11 cellular contexts compared by ENCODE assay signal in genomic region chr3:47227678-47228077, GRCh38. TPM values are rescaled to one million over a fixed set of nuclear protein-coding genes. Genes with fewer than 3 reads are reported as not detected.
A peak's percentile ranks its signal among the peaks of the same experiment; 100 is the strongest.
DNase-seq lines count a peak whose midpoint lies in the region; ATAC-seq and TF ChIP-seq lines count a peak whose summit lies in the region.
"Had no signal": no experiment of that assay in that cellular context is flagged by ENCODE, and none has a peak within 500 bp of the region (broad histone marks: within the 10 kb centered on the region; RNA-seq: fewer than 3 reads in every experiment).

No MANE protein-coding gene starts in this region.

- H3K9me3 Mint-ChIP-seq in CD14-positive monocyte = peaks cover 0 to 4% (median 0%) of the 10 kb centered on the region in 7 donors
- H3K9me3 Mint-ChIP-seq in stimulated activated naive CD8-positive, alpha-beta T cell treated with anti-CD3 and anti-CD28 coated beads, Interleukin-15, amount 100 ng/mL, for 72 hours = no peaks in the 10 kb centered on the region
- no peaks in the 10 kb centered on the region for H3K9me3 Mint-ChIP-seq in activated naive CD4-positive, alpha-beta T cell treated with anti-CD3 and anti-CD28 coated beads for 36 hours

- intact Hi-C loops in CD14-positive monocyte (cut with micrococcal nuclease) = loop anchor here in 1 of 2 donors (10.0 kb wide), 1 partner anchor 253 kb away; the partner anchor contains the start of genes CCDC12 and NBEAL2
- intact Hi-C loops in heart right ventricle (cut with DNase I) = no loop called here
- intact Hi-C loops in activated naive CD4-positive, alpha-beta T cell treated with anti-CD3 and anti-CD28 coated beads for 36 hours (cut with micrococcal nuclease) = no loop called here

- peaks cover 0 to 1% of the 10 kb centered on the region in 2 donors for H3K36me3 Mint-ChIP-seq in CD14-positive monocyte
- H3K36me3 Mint-ChIP-seq in activated naive CD4-positive, alpha-beta T cell treated with anti-CD3 and anti-CD28 coated beads for 36 hours (ENCODE audit: low read depth) = no peaks in the 10 kb centered on the region

- ATAC-seq in GM21367 (IDR thresholded peaks at IDR 0.05; ENCODE audit: unreplicated experiment) = peak; percentile 59
- ATAC-seq in HG03521 (IDR thresholded peaks at IDR 0.05; ENCODE audit: unreplicated experiment) = peak; percentile 53
- peak in 6 of 8 donors; percentile 45 to 84 (median 80) for ATAC-seq in heart right ventricle
- ATAC-seq in stimulated activated naive CD8-positive, alpha-beta T cell treated with anti-CD3 and anti-CD28 coated beads, Interleukin-15, amount 100 ng/mL, for 72 hours = no peak
- no peak for ATAC-seq in HG03280 (IDR thresholded peaks at IDR 0.05; ENCODE audit: unreplicated experiment)

- H3K4me3 ChIP-seq in heart right ventricle = peak overlapping the region in 3 of 10 donors; percentile 1 to 24 (median 19)

- no peak for TF ChIP-seq CTCF in CD14-positive monocyte (IDR thresholded peaks at IDR 0.05)
- TF ChIP-seq CTCF in heart right ventricle (IDR thresholded peaks at IDR 0.05) = no peak

- 69 to 70% methylated on average over 7 of the region's 7 CpGs for WGBS in heart right ventricle, 2 donors

- peaks cover 0 to 41% (median 7%) of the 10 kb centered on the region in 9 donors for H3K4me1 ChIP-seq in heart right ventricle
- H3K4me1 ChIP-seq: BE2C had no signal

- peak overlapping the region in 9 of 10 donors; percentile 15 to 72 (median 43) for H3K27ac ChIP-seq in heart right ventricle

- DNase-seq in CD14-positive monocyte (ENCODE audit: low spot score) (peak; percentile 53), heart right ventricle (peak in 1 of 2 donors; percentile 17), NCI-H1105 treated with DMSO at 0.1 percent for 48 hours (lab: John Stamatoyannopoulos, UW) (no peak)
- no peak for DNase-seq in stimulated activated naive CD8-positive, alpha-beta T cell treated with anti-CD3 and anti-CD28 coated beads, Interleukin-15, amount 100 ng/mL, for 72 hours
- DNase-seq in activated naive CD4-positive, alpha-beta T cell treated with anti-CD3 and anti-CD28 coated beads for 36 hours = no peak
- DNase-seq: BE2C; central memory CD4-positive, alpha-beta T cell; NCI-H1436 had no signal

- H3K27me3 Mint-ChIP-seq in CD14-positive monocyte (ENCODE audit: low read depth in 3 of 3) = peaks cover 0 to 2% (median 0%) of the 10 kb centered on the region in 3 donors
- H3K27me3 Mint-ChIP-seq in stimulated activated naive CD8-positive, alpha-beta T cell treated with anti-CD3 and anti-CD28 coated beads, Interleukin-15, amount 100 ng/mL, for 72 hours = no peaks in the 10 kb centered on the region
- H3K27me3 Mint-ChIP-seq in activated naive CD4-positive, alpha-beta T cell treated with anti-CD3 and anti-CD28 coated beads for 36 hours (ENCODE audit: low read depth) = no peaks in the 10 kb centered on the region

- peak overlapping the region; percentile 79 to 88 (median 87) for H3K27ac Mint-ChIP-seq in CD14-positive monocyte
- H3K27ac Mint-ChIP-seq in stimulated activated naive CD8-positive, alpha-beta T cell treated with anti-CD3 and anti-CD28 coated beads, Interleukin-15, amount 100 ng/mL, for 72 hours = no peak overlapping the region
- no peak overlapping the region for H3K27ac Mint-ChIP-seq in activated naive CD4-positive, alpha-beta T cell treated with anti-CD3 and anti-CD28 coated beads for 36 hours

- CTCF ChIA-PET in activated naive CD4-positive, alpha-beta T cell treated with anti-CD3 and anti-CD28 coated beads for 36 hours (lab: Charles Lee) = no interaction called here

- H3K27me3 ChIP-seq in heart right ventricle = no peaks in the 10 kb centered on the region
- H3K27me3 ChIP-seq: BE2C had no signal

- H3K4me1 Mint-ChIP-seq in CD14-positive monocyte = peaks cover 54% of the 10 kb centered on the region
- H3K4me1 Mint-ChIP-seq in stimulated activated naive CD8-positive, alpha-beta T cell treated with anti-CD3 and anti-CD28 coated beads, Interleukin-15, amount 100 ng/mL, for 72 hours = peaks cover 5% of the 10 kb centered on the region
- no peaks in the 10 kb centered on the region for H3K4me1 Mint-ChIP-seq in activated naive CD4-positive, alpha-beta T cell treated with anti-CD3 and anti-CD28 coated beads for 36 hours (ENCODE audit: low read depth)

- H3K4me3 Mint-ChIP-seq in CD14-positive monocyte = peak overlapping the region; percentile 57 to 75
- H3K4me3 Mint-ChIP-seq in stimulated activated naive CD8-positive, alpha-beta T cell treated with anti-CD3 and anti-CD28 coated beads, Interleukin-15, amount 100 ng/mL, for 72 hours = no peak overlapping the region
- no peak overlapping the region for H3K4me3 Mint-ChIP-seq in activated naive CD4-positive, alpha-beta T cell treated with anti-CD3 and anti-CD28 coated beads for 36 hours

- H3K9me3 ChIP-seq in heart right ventricle = no peaks in the 10 kb centered on the region
- H3K9me3 ChIP-seq: BE2C had no signal

- H3K36me3 ChIP-seq in heart right ventricle = no peaks in the 10 kb centered on the region
- H3K36me3 ChIP-seq: BE2C had no signal

RNA-seq across cellular contexts. Expression of gene KIF9, which starts 54.9 kb away (rescaled TPM):
- polyA plus RNA-seq in CD14-positive monocyte (1 to 10 TPM; 3.8 to 5.1 TPM), heart right ventricle (10 to 100 TPM in 1 of 2 donors, 1 to 10 TPM in 1; 4.2 to 16.6 TPM)
- 10 to 100 TPM in 2 of 10 donors, 1 to 10 TPM in 8; 6.3 to 12.9 (median 8.5) TPM for total RNA-seq in heart right ventricle
- 1 to 10 TPM; 4.5 to 4.9 TPM for total RNA-seq in activated naive CD4-positive, alpha-beta T cell treated with anti-CD3 and anti-CD28 coated beads for 36 hours

RNA-seq across cellular contexts. Expression of gene KLHL18, which starts 55.1 kb away (rescaled TPM):
- 10 to 100 TPM; 45.3 to 63.3 TPM for polyA plus RNA-seq in CD14-positive monocyte
- 10 to 100 TPM; 32.1 to 52.5 (median 41.6) TPM for total RNA-seq in heart right ventricle
- 10 to 100 TPM; 58.5 to 85.7 TPM for polyA plus RNA-seq in heart right ventricle
- 10 to 100 TPM; 20.7 to 21.6 TPM for total RNA-seq in activated naive CD4-positive, alpha-beta T cell treated with anti-CD3 and anti-CD28 coated beads for 36 hours

Comparison
In these comparisons a context has a peak if more than half of its experiments do, and no peak if none do; other contexts are left out.
1. H3K27ac Mint-ChIP-seq: peak in CD14-positive monocyte (7 of 7); none in stimulated activated naive CD8-positive, alpha-beta T cell treated with anti-CD3 and anti-CD28 coated beads, Interleukin-15, amount 100 ng/mL, for 72 hours (0 of 2) and activated naive CD4-positive, alpha-beta T cell treated with anti-CD3 and anti-CD28 coated beads for 36 hours (single experiment).
2. H3K4me3 Mint-ChIP-seq: peak in CD14-positive monocyte (2 of 2); none in stimulated activated naive CD8-positive, alpha-beta T cell treated with anti-CD3 and anti-CD28 coated beads, Interleukin-15, amount 100 ng/mL, for 72 hours (0 of 2) and activated naive CD4-positive, alpha-beta T cell treated with anti-CD3 and anti-CD28 coated beads for 36 hours (single experiment).
3. ATAC-seq: peak in GM21367 (single experiment), HG03521 (single experiment) and heart right ventricle (6 of 8); none in stimulated activated naive CD8-positive, alpha-beta T cell treated with anti-CD3 and anti-CD28 coated beads, Interleukin-15, amount 100 ng/mL, for 72 hours (single experiment) and HG03280 (single experiment).